In the genomic region with DNA sequence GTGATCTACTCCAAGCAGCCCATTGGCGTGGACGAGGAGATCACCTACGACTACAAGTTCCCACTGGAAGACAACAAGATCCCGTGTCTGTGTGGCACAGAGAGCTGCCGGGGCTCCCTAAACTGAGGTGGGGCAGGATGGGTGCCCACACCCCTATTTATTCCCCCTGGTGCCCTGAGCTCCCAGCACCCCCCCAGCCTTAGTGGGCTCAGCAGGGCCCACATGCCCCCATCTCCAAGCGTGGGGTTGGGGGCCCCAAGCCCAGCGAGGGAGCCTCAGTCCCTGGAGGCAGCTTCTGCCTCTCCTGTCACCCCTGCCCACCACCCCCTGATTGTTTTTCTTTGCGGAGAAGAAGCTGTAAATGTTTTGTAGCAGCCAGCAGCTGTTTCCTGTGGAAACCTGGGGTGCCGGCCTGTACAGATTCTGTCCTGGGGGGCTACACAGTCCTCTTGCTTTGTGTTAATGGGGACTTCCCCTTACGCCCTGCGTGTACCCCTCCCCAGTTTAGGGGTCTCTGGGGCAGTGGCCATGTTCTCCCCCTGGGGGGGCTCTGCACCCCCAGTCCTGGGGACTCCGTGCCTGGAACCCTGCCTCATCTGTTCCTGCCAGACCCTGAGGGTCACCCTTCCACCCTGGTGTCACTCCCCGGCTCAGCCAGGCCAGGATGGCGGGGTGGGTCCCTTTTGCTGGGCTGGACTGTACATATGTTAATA, we compare ENCODE assay signal across 1 cellular context.
TF ChIP-seq lines count a peak whose summit lies in the region.

No MANE protein-coding gene starts in this region.

TF ChIP-seq in HEK293, 187 proteins besides CTCF, POLR2A, EP300 and RAD21 (continued from another document):
- TF ChIP-seq, protein P1, sequence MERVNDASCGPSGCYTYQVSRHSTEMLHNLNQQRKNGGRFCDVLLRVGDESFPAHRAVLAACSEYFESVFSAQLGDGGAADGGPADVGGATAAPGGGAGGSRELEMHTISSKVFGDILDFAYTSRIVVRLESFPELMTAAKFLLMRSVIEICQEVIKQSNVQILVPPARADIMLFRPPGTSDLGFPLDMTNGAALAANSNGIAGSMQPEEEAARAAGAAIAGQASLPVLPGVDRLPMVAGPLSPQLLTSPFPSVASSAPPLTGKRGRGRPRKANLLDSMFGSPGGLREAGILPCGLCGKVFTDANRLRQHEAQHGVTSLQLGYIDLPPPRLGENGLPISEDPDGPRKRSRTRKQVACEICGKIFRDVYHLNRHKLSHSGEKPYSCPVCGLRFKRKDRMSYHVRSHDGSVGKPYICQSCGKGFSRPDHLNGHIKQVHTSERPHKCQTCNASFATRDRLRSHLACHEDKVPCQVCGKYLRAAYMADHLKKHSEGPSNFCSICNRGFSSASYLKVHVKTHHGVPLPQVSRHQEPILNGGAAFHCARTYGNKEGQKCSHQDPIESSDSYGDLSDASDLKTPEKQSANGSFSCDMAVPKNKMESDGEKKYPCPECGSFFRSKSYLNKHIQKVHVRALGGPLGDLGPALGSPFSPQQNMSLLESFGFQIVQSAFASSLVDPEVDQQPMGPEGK (tag by site-specific recombination; IDR thresholded peaks at IDR 0.05) = peak; percentile 67
- no peak for TF ChIP-seq ZBTB1 (tag by site-specific recombination; IDR thresholded peaks at IDR 0.05)
- 0 out of 2 replicates have a peak, but pooled peaks have one; percentile 32 for TF ChIP-seq ZNF10 (tag by site-specific recombination; IDR thresholded peaks at IDR 0.05)
- TF ChIP-seq, protein P2, sequence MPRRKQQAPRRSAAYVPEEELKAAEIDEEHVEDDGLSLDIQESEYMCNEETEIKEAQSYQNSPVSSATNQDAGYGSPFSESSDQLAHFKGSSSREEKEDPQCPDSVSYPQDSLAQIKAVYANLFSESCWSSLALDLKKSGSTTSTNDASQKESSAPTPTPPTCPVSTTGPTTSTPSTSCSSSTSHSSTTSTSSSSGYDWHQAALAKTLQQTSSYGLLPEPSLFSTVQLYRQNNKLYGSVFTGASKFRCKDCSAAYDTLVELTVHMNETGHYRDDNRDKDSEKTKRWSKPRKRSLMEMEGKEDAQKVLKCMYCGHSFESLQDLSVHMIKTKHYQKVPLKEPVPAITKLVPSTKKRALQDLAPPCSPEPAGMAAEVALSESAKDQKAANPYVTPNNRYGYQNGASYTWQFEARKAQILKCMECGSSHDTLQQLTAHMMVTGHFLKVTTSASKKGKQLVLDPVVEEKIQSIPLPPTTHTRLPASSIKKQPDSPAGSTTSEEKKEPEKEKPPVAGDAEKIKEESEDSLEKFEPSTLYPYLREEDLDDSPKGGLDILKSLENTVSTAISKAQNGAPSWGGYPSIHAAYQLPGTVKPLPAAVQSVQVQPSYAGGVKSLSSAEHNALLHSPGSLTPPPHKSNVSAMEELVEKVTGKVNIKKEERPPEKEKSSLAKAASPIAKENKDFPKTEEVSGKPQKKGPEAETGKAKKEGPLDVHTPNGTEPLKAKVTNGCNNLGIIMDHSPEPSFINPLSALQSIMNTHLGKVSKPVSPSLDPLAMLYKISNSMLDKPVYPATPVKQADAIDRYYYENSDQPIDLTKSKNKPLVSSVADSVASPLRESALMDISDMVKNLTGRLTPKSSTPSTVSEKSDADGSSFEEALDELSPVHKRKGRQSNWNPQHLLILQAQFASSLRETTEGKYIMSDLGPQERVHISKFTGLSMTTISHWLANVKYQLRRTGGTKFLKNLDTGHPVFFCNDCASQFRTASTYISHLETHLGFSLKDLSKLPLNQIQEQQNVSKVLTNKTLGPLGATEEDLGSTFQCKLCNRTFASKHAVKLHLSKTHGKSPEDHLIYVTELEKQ (tag by site-specific recombination; IDR thresholded peaks at IDR 0.05; ENCODE audit: borderline replicate concordance) = no peak
